10 cellular contexts compared by ENCODE assay signal in the genomic region with DNA sequence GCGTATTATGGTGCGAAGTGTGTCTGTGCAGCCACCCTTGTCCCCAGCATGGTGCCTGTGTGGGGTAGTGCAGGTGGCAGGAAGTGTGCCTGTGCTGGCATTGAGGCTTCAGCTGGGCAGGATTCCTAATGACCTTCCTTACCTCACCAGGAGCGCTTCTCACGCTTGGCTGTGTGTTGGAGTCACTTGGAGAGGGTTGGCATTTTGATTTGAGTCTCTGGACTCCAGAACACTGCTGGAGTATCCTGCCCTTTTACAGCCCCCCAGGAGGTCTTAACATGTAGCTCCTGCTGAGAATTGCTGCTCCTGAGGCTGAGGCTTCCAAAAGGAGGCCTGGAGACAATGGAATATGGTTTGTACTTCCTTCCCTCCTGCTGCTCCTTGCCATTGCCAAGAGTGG.
A peak's percentile ranks its signal among the peaks of the same experiment; 100 is the strongest.
DNase-seq lines count a peak whose midpoint lies in the region; ATAC-seq and TF ChIP-seq lines count a peak whose summit lies in the region.
"Had no signal": no experiment of that assay in that cellular context is flagged by ENCODE, and none has a peak within 500 bp of the region (broad histone marks: within the 10 kb centered on the region; RNA-seq: fewer than 3 reads in every experiment).

No MANE protein-coding gene starts in this region.

- no peaks in the 10 kb centered on the region for H3K27me3 Mint-ChIP-seq in brain

- H3K4me3 Mint-ChIP-seq in brain: peak overlapping the region in 4 of 5 experiments; percentile 25 to 78 (median 70)

- H3K9me3 Mint-ChIP-seq in brain: peaks cover 0 to 12% (median 3%) of the 10 kb centered on the region in 5 experiments

- H3K4me1 ChIP-seq in BLaER1 (peaks cover 69% of the 10 kb centered on the region), HUES6 (ENCODE audit: control insufficient read depth, insufficient read depth, low read length) (peaks cover 50% of the 10 kb centered on the region)

- no peak for ATAC-seq in HG03378 (IDR thresholded peaks at IDR 0.05; ENCODE audit: unreplicated experiment)

- H3K27me3 ChIP-seq in BLaER1: no peaks in the 10 kb centered on the region
- no peaks in the 10 kb centered on the region for H3K27me3 ChIP-seq in HUES6 (ENCODE audit: control insufficient read depth, insufficient read depth, low read length)
- H3K27me3 ChIP-seq: vagina had no signal

- 0 out of 2 replicates have a peak overlapping the region, but pooled peaks have one; percentile 26 for H3K4me3 ChIP-seq in BLaER1
- no peak overlapping the region for H3K4me3 ChIP-seq in HUES6 (ENCODE audit: low read depth, low read length)
- H3K4me3 ChIP-seq: vagina had no signal

- H3K9me3 ChIP-seq in BLaER1 (peaks cover 21% of the 10 kb centered on the region), HUES6 (ENCODE audit: control insufficient read depth, insufficient read depth, low read depth, low read length) (no peaks in the 10 kb centered on the region)
- H3K9me3 ChIP-seq: vagina had no signal

- TF ChIP-seq CTCF in brain (conservative IDR thresholded peaks at IDR 0.05): no peak

- peak overlapping the region; percentile 36 for H3K27ac ChIP-seq in BLaER1
- H3K27ac ChIP-seq in HUES6 (ENCODE audit: low read depth, low read length): peak overlapping the region; percentile 1; the same call in 1 of the 2 replicates
- H3K27ac ChIP-seq: vagina had no signal

- peak overlapping the region; percentile 64 to 93 (median 88) for H3K27ac Mint-ChIP-seq in brain

- peak overlapping the region; percentile 85 for H3K4me2 ChIP-seq in BLaER1

- H4K20me1 ChIP-seq in BLaER1: peaks cover 93% of the 10 kb centered on the region

- peaks cover 47% of the 10 kb centered on the region for H3K36me3 Mint-ChIP-seq in brain

- H3K4me1 Mint-ChIP-seq in brain: peaks cover 75% of the 10 kb centered on the region

- DNase-seq in mesenteric fat pad (ENCODE audit: low spot score) (peak; percentile 53), T1000 (lab: John Stamatoyannopoulos, UW) (no peak), NOMO-1 treated with dmso at 0.1 percent for 144 hours (lab: John Stamatoyannopoulos, UW; ENCODE audit: unreplicated experiment) (no peak), SW 1271 (lab: John Stamatoyannopoulos, UW) (no peak)
- DNase-seq: activated CD4-positive, CD25-positive, alpha-beta regulatory T cell treated with anti-CD3 and anti-CD28 coated beads, Interleukin-2, amount 50 U/mL, for 72 hours had no signal

- H3K36me3 ChIP-seq in BLaER1 (peaks cover 62% of the 10 kb centered on the region), HUES6 (ENCODE audit: control insufficient read depth, insufficient read depth, low read length) (peaks cover 2% of the 10 kb centered on the region; the same call in 1 of the 2 replicates)
- H3K36me3 ChIP-seq: vagina had no signal

- H3K9ac ChIP-seq in BLaER1 (peak overlapping the region; percentile 38), HUES6 (ENCODE audit: low read length) (no peak overlapping the region)
